In the genomic region with DNA sequence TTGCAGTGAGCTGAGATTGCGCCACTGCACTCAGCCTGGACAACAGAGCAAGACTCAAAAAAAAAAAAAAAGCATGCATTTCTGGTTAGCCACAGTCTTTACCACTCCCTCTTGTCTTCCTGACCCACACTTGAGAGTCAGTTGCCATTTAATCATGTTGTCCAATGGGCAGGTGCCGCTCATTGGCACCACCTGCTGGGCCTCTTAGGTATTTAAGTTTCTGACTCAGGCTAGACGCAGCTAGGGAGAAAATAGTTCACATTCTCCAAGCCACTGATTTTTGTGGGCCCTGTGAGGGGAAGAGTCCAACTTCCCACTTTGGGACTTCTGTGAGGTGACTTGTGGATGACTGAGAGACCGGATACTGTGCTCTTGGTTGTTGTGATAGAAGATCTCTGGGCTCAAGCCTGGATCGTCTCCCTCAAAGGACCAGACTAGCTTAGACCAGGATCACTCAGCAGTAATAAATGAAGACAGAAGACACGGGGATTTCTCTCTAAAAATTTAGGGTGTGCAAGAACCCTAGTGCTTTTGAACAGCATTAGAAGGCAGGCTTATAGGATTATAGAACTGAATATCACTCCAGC, we compare ENCODE assay signal across 8 cellular contexts. TPM values are rescaled to one million over a fixed set of nuclear protein-coding genes. Genes with fewer than 3 reads are reported as not detected.
DNase-seq lines count a peak whose midpoint lies in the region; ATAC-seq and TF ChIP-seq lines count a peak whose summit lies in the region.

No MANE protein-coding gene starts in this region.

- peak; percentile 21 to 48 for TF ChIP-seq CTCF in brain (conservative IDR thresholded peaks at IDR 0.05)

- peak; percentile 74 for ATAC-seq in GM21528 (IDR thresholded peaks at IDR 0.05; ENCODE audit: low FRiP score, unreplicated experiment)

- H3K27me3 Mint-ChIP-seq in brain, result peaks cover 4% of the 10 kb centered on the region

- H3K36me3 Mint-ChIP-seq in brain, result no peaks in the 10 kb centered on the region

- H3K9me3 Mint-ChIP-seq in brain, result peaks cover 0 to 11% (median 5%) of the 10 kb centered on the region in 5 experiments

- peak; percentile 2 to 8 for DNase-seq in NCI-H446 (lab: John Stamatoyannopoulos, UW)
- no peak for DNase-seq in NCI-H446 treated with DMSO at 0.1 percent for 48 hours (lab: John Stamatoyannopoulos, UW)
- peak; percentile 21 for DNase-seq in NCI-H460 (ENCODE audit: extremely low read depth, low read depth)
- peak; percentile 16 for DNase-seq in renal cortical epithelial cell (ENCODE audit: low read depth)
- no peak for DNase-seq in NCI-H345 (lab: John Stamatoyannopoulos, UW)
- no peak for DNase-seq in DMS153 treated with DMSO at 0.1 percent for 48 hours (lab: John Stamatoyannopoulos, UW; ENCODE audit: unreplicated experiment)

- no peak overlapping the region for H3K4me3 Mint-ChIP-seq in brain

- H3K4me1 Mint-ChIP-seq in brain, result peaks cover 13% of the 10 kb centered on the region

- no peak overlapping the region for H3K27ac Mint-ChIP-seq in brain

RNA-seq across cellular contexts. Expression of a gene that starts 26.8 kb away (rescaled TPM):
- total RNA-seq in NCI-H460 (2014; rRNA removed; shearing (Covaris generic)), result not detected in 2 replicates
- polyA plus RNA-seq in NCI-H460 (2014; cell fraction: nucleus; rRNA removed), result not detected in 2 replicates
- polyA plus RNA-seq in brain (ENCODE audit: insufficient read depth, low read depth, low replicate concordance), result 0.88 TPM
- total RNA-seq in renal cortical epithelial cell, result 0.70 and 1.4 TPM in 2 replicates

Comparison
In these comparisons a context has a peak if more than half of its experiments do, and no peak if none do; other contexts are left out.
1. DNase-seq: peak in NCI-H446 (2 of 2), NCI-H460 (single experiment) and renal cortical epithelial cell (single experiment); none in NCI-H446 treated with DMSO at 0.1 percent for 48 hours (single experiment), NCI-H345 (single experiment) and DMS153 treated with DMSO at 0.1 percent for 48 hours (single experiment).